In the genomic region with DNA sequence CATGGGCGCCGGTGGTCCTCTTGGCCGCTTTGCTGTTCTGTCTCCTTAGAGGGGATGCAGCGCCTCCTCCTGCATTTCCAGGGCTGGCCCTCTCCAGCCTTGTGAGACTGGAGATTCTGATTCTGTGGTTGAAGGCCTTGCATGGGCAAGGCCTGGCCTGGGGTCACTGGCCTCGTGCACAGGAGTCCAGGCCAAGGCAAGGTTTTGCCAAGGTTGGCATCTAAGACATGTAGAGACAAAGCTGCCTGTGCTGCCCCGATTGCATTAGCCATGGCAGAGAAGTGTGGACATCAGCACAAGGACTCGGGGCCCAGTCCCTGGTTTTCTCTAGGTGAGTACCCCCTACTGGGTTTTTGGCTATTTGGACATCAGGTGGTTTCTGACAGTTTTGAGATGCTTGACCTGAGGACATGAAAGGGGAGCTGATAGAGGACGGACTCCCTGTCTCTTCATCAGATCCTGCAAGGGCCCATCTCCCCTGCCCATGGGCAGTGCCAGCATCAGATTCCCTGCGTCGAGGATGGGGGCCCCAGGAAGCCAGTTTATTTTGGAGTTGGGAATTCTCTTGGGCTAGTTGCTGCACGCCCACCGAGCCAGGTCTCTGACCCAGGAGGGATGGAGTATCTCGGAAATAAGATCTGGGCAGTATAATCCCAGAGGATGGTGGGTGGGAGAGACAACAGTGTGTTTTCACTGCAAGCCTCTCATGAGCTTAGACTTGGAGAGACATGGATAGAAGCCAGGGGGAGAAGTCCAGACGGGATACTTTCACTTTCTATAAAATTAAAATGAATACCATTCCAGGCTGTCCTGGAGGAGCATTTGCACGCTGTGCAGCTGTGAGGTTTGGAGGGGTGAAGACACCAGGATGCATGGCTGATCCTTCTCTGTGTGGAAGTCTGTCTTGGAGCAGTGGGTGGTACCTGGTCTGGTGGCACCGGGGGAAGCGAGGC, we compare ENCODE assay signal across 12 cellular contexts. TPM values are rescaled to one million over a fixed set of nuclear protein-coding genes. Genes with fewer than 3 reads are reported as not detected.
DNase-seq lines count a peak whose midpoint lies in the region; ATAC-seq and TF ChIP-seq lines count a peak whose summit lies in the region.
"Had no signal": no experiment of that assay in that cellular context is flagged by ENCODE, and none has a peak within 500 bp of the region (broad histone marks: within the 10 kb centered on the region; RNA-seq: fewer than 3 reads in every experiment).

No MANE protein-coding gene starts in this region.

- H3K36me3 Mint-ChIP-seq in CD4-positive, alpha-beta T cell (ENCODE audit: low read depth), result no peaks in the 10 kb centered on the region
- H3K36me3 Mint-ChIP-seq: activated naive CD4-positive, alpha-beta T cell treated with anti-CD3 and anti-CD28 coated beads, Interleukin-2, amount 50 U/mL, for 72 hours had no signal

- DNase-seq in AG04450 (ENCODE audit: low read depth, low spot score) (peak; percentile 16), cardiac fibroblast (ENCODE audit: low read depth in 2 of 2) (peak; percentile 24 to 61), iris pigment epithelial cell (ENCODE audit: low read depth) (peak; percentile 45), epidermal melanocyte (ENCODE audit: insufficient read length, low spot score) (no peak), erythroblast (lab: John Stamatoyannopoulos, UW) (no peak)
- no peak for DNase-seq in CD4-positive, alpha-beta T cell
- DNase-seq: NCI-H146, NCI-H748 treated with DMSO at 0.1 percent for 48 hours had no signal

- CTCF ChIA-PET in AG04450 (lab: Charles Lee), result no interaction called here
- CTCF ChIA-PET in CD4-positive, alpha-beta T cell (lab: Charles Lee), result no interaction called here

- no peak overlapping the region for H3K9ac ChIP-seq in rectal smooth muscle tissue (ENCODE audit: low read length)

- H3K27me3 ChIP-seq in AG04450 (ENCODE audit: control insufficient read depth, insufficient read depth, low read length) (no peaks in the 10 kb centered on the region), rectal smooth muscle tissue (ENCODE audit: control insufficient read depth, insufficient read depth, low read length) (no peaks in the 10 kb centered on the region)
- H3K27me3 ChIP-seq in CD4-positive, alpha-beta T cell (ENCODE audit: control insufficient read depth, insufficient read depth, low read length), result no peaks in the 10 kb centered on the region
- H3K27me3 ChIP-seq: suprapubic skin had no signal

- no peak for TF ChIP-seq POLR2A in erythroblast (IDR thresholded peaks at IDR 0.05; ENCODE audit: low read length)

- H3K4me1 ChIP-seq in rectal smooth muscle tissue (ENCODE audit: control insufficient read depth, insufficient read depth, low read length), result peaks cover 2% of the 10 kb centered on the region

- no peak overlapping the region for H3K27ac Mint-ChIP-seq in CD4-positive, alpha-beta T cell
- H3K27ac Mint-ChIP-seq: activated naive CD4-positive, alpha-beta T cell treated with anti-CD3 and anti-CD28 coated beads, Interleukin-2, amount 50 U/mL, for 72 hours had no signal

- H3K4me3 Mint-ChIP-seq in CD4-positive, alpha-beta T cell, result no peak overlapping the region

- TF ChIP-seq CTCF in AG04450 (IDR thresholded peaks at IDR 0.05; ENCODE audit: low read depth, low read length) (peak; percentile 27), cardiac fibroblast (IDR thresholded peaks at IDR 0.05; ENCODE audit: low read depth, low read length) (no peak)
- no peak for TF ChIP-seq CTCF in CD4-positive, alpha-beta T cell (IDR thresholded peaks at IDR 0.05)

- H3K9me3 Mint-ChIP-seq in CD4-positive, alpha-beta T cell, result no peaks in the 10 kb centered on the region

- no peak for ATAC-seq in HG03442 (IDR thresholded peaks at IDR 0.05; ENCODE audit: unreplicated experiment)
- no peak for ATAC-seq in CD4-positive, alpha-beta T cell (ENCODE audit: poor library complexity)
- ATAC-seq: activated naive CD4-positive, alpha-beta T cell treated with anti-CD3 and anti-CD28 coated beads, Interleukin-2, amount 50 U/mL, for 72 hours had no signal

- H3K36me3 ChIP-seq in rectal smooth muscle tissue (ENCODE audit: control insufficient read depth, insufficient read depth, low read length), result no peaks in the 10 kb centered on the region

- POLR2A ChIA-PET in AG04450 (lab: Yijun Ruan, JAX), result interaction anchor here (1.0 kb wide), 1 partner anchor 9 kb away, joined by 6 read pairs; no protein-coding TSS in a partner anchor
- POLR2A ChIA-PET in CD4-positive, alpha-beta T cell (lab: Charles Lee), result no interaction called here

- H3K4me3 ChIP-seq in AG04450 (ENCODE audit: low read depth, low read length) (peak overlapping the region; percentile 34; the same call in 1 of the 2 replicates), cardiac fibroblast (replicated peaks in 1 of 2; ENCODE audit: low read depth in 2 of 2, low read length in 2 of 2) (peak overlapping the region in 1 of 2 donors; percentile 22), rectal smooth muscle tissue (ENCODE audit: low read length) (peak overlapping the region; percentile 46)
- H3K4me3 ChIP-seq: suprapubic skin had no signal

- intact Hi-C loops in CD4-positive, alpha-beta T cell (cut with DNase I, micrococcal nuclease), result no loop called here

- no peaks in the 10 kb centered on the region for H3K27me3 Mint-ChIP-seq in CD4-positive, alpha-beta T cell

- H3K9me3 ChIP-seq in AG04450 (ENCODE audit: control insufficient read depth, insufficient read depth, low read length), result no peaks in the 10 kb centered on the region; the same call in 1 of the 2 replicates
- H3K9me3 ChIP-seq in CD4-positive, alpha-beta T cell (ENCODE audit: control insufficient read depth, low read length), result no peaks in the 10 kb centered on the region
- H3K9me3 ChIP-seq: suprapubic skin had no signal

- peak overlapping the region; percentile 31 for H3K27ac ChIP-seq in AG04450 (ENCODE audit: low read depth, low read length)
- H3K27ac ChIP-seq in rectal smooth muscle tissue (ENCODE audit: low read depth, low read length), result no peak overlapping the region
- no peak overlapping the region for H3K27ac ChIP-seq in CD4-positive, alpha-beta T cell (ENCODE audit: low read depth, low read length)
- H3K27ac ChIP-seq: suprapubic skin had no signal

- H3K4me1 Mint-ChIP-seq in CD4-positive, alpha-beta T cell (ENCODE audit: low read depth), result no peaks in the 10 kb centered on the region

RNA-seq across cellular contexts. Expression of gene DOCK1, which starts 25.6 kb away (rescaled TPM):
- 37.9 and 47.2 TPM in 2 replicates for polyA plus RNA-seq in AG04450 (2011; rRNA removed)
- 81.4 and 82.8 TPM in 2 replicates for polyA minus RNA-seq in AG04450 (2011; rRNA and poly(A)+ RNA removed)
- not detected for total RNA-seq in CD4-positive, alpha-beta T cell

Comparison
In these comparisons a context has a peak if more than half of its experiments do, and no peak if none do; other contexts are left out.
1. DNase-seq: peak in AG04450 (single experiment), cardiac fibroblast (2 of 2) and iris pigment epithelial cell (single experiment); none in epidermal melanocyte (single experiment), erythroblast (0 of 2) and CD4-positive, alpha-beta T cell (0 of 10).